ENCODE assay signal across 8 cellular contexts in the genomic region with DNA sequence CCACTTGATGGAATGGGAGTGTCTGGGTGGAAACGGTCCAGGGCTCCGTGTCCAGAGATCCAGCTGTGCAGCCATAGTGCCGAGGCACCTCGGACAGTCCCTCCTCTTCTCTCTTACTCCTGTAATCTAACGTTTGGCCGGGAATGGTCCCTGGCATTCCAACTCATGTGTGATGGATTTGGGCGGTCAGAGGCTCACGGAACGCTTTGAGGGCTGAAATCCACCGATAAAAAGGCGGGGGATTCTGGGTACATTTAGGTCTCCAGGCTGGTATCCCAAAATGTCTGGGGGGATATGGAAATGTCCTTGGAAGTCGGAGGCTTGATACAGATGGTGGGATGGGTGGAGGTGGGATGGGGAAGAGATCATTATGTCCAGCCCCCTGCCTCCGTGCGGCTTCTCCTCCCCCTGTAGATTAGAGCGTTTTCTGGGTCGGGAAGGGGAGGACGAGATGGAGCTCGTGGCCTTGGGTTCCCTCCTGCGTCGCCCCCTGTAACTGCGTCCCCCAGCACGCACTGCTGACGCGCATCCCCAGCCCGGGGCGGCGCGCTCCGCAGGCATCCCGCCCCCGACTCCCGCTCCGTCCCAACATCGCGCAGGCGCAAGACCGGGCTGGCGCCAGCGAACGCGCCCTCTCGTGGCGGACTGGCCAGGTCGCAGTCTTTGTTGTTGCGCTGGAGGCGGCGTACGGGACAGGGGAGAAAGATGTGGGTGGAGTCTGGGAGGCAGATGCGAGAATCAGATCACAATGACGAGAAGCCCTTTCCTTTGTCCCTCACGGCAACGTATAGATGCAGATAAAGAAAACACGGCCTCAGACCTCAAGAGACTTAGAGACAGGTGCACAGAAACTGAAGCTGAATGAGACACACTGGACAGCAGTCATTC. TPM values are rescaled to one million over a fixed set of nuclear protein-coding genes. Genes with fewer than 3 reads are reported as not detected.
DNase-seq lines count a peak whose midpoint lies in the region; ATAC-seq and TF ChIP-seq lines count a peak whose summit lies in the region.

No MANE protein-coding gene starts in this region.

- ATAC-seq in GM18867 (IDR thresholded peaks at IDR 0.05; ENCODE audit: unreplicated experiment) (peak; percentile 86), HG03108 (IDR thresholded peaks at IDR 0.05; ENCODE audit: unreplicated experiment) (peak; percentile 79)

- TF ChIP-seq CTCF in VCaP (conservative IDR thresholded peaks at IDR 0.05) (peak; percentile 99), breast epithelium (IDR thresholded peaks at IDR 0.05) (peak; percentile 93 to 95 (median 94))

- DNase-seq in ACHN (peak; percentile 88), NCI-H2196 treated with DMSO at 0.1 percent for 48 hours (lab: John Stamatoyannopoulos, UW; ENCODE audit: unreplicated experiment) (peak; percentile 91), breast epithelium (ENCODE audit: low spot score in 2 of 2) (peak; percentile 87 to 91), inferior parietal cortex (ENCODE audit: extremely low spot score) (peak; percentile 93), smooth muscle cell of the brain vasculature (ENCODE audit: low read depth, low spot score) (peak; percentile 80)

- H3K4me3 ChIP-seq in breast epithelium: peak overlapping the region; percentile 43 to 69 (median 58)

- intact Hi-C loops in breast epithelium (cut with DNase I; ENCODE audit: low total_unique reads): no loop called here

- no peaks in the 10 kb centered on the region for H3K9me3 ChIP-seq in breast epithelium

- in situ Hi-C loops in ACHN (cut with HindIII; ENCODE audit: low pct_ligation_motif_present, low pct_unique_long_range_greater_than_20kb, low sequenced_read_pairs): no loop called here

- no peaks in the 10 kb centered on the region for H3K36me3 ChIP-seq in breast epithelium

- TF ChIP-seq POLR2A in breast epithelium (IDR thresholded peaks at IDR 0.05): no peak

- no peaks in the 10 kb centered on the region for H3K27me3 ChIP-seq in breast epithelium

- peak overlapping the region; percentile 61 for H3K27ac ChIP-seq in VCaP
- peak overlapping the region; percentile 53 to 71 for H3K27ac ChIP-seq in breast epithelium

- peaks cover 0 to 7% of the 10 kb centered on the region in 2 donors for H3K4me1 ChIP-seq in breast epithelium

RNA-seq across cellular contexts. Expression of a gene that starts 4.5 kb away (rescaled TPM):
- total RNA-seq in breast epithelium: 1 to 10 TPM in 1 of 3 donors, under 1 TPM in 2; 0.33 to 2.6 (median 0.73) TPM

RNA-seq across cellular contexts. Expression of a gene that starts 10.8 kb away (rescaled TPM):
- 10 to 100 TPM; 21.8 to 24.9 (median 22.7) TPM for total RNA-seq in breast epithelium

RNA-seq across cellular contexts. Expression of a gene that starts 31.3 kb away (rescaled TPM):
- total RNA-seq in breast epithelium: under 1 TPM in 2 of 3 donors, not detected in 1; 0.16 to 0.98 TPM

RNA-seq across cellular contexts. Expression of a gene that starts 40.2 kb away (rescaled TPM):
- total RNA-seq in breast epithelium: 10 to 100 TPM; 23.4 to 67.2 (median 44.5) TPM

Comparison
In these comparisons a context has a peak if more than half of its experiments do, and no peak if none do; other contexts are left out.
1. Peak in every context shown above with its lines: DNase-seq, ATAC-seq, H3K4me3 ChIP-seq and H3K27ac ChIP-seq.